Comparison of ENCODE assay signal across 11 cellular contexts in the genomic region with DNA sequence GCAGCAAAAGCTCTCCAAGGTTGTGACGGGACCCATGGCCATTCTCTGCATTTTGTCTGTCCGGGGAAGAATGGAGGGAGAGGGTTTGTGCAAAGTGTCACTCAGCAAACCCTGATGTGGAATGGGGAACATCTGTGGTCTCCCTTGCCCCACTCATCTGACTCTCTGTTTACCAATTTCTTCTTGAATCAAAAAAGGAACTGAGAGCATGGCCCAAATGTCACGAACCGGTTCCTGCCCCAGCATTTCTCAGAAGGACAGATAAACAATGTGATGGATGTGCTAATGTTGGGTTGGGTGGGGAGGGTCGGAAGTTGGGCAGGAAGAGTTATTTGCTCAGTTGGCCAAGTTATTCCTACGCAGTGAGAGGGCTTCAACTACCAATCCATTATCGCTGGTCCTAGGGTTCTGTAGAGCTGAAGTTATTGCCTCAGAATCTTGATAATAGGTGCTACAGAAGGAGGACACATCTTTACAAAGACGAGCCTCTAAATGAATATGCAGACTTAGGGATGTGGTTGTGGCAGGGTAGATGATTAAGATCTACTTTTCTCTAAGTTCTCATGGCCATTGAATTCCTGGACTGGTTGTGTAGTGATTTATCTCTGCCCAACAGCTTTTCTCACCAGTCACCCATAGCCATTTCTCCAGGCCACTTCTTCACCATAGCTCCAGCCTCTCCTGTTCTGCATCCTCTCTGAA. TPM values are rescaled to one million over a fixed set of nuclear protein-coding genes. Genes with fewer than 3 reads are reported as not detected.
DNase-seq lines count a peak whose midpoint lies in the region; ATAC-seq, FAIRE-seq and TF ChIP-seq lines count a peak whose summit lies in the region.
"Had no signal": no experiment of that assay in that cellular context is flagged by ENCODE, and none has a peak within 500 bp of the region (broad histone marks: within the 10 kb centered on the region; RNA-seq: fewer than 3 reads in every experiment).

No MANE protein-coding gene starts in this region.

- H3K4me1 Mint-ChIP-seq in dendritic cell treated with granulocyte-macrophage colony-stimulating factor and Interleukin-4, amounts not matched to agents 40 ng/mL and 50 ng/mL, for 4 days (ENCODE audit: low read depth) = peaks cover 65% of the 10 kb centered on the region

- peaks cover 13% of the 10 kb centered on the region for H3K27me3 ChIP-seq in neutrophil
- H3K27me3 ChIP-seq: ascending aorta had no signal

- ATAC-seq in HG03159 (IDR thresholded peaks at IDR 0.05; ENCODE audit: unreplicated experiment) (peak; percentile 27), HG02938 (IDR thresholded peaks at IDR 0.05; ENCODE audit: unreplicated experiment) (no peak)

- H3K36me3 Mint-ChIP-seq in dendritic cell treated with granulocyte-macrophage colony-stimulating factor and Interleukin-4, amounts not matched to agents 40 ng/mL and 50 ng/mL, for 4 days (ENCODE audit: low read depth) = no peaks in the 10 kb centered on the region

- H3K27ac Mint-ChIP-seq in dendritic cell treated with granulocyte-macrophage colony-stimulating factor and Interleukin-4, amounts not matched to agents 40 ng/mL and 50 ng/mL, for 4 days = peak overlapping the region; percentile 90

- FAIRE-seq in GM12891 (lab: Jason Lieb, UNC) = peak; percentile 90
- FAIRE-seq: kidney had no signal

- H3K9me3 ChIP-seq in neutrophil = no peaks in the 10 kb centered on the region
- H3K9me3 ChIP-seq: ascending aorta, SK-N-SH had no signal

- H3K36me3 ChIP-seq in neutrophil = no peaks in the 10 kb centered on the region
- H3K36me3 ChIP-seq: ascending aorta had no signal

- no peak overlapping the region for H3K4me3 ChIP-seq in neutrophil (ENCODE audit: low read depth in 1 of 2, low read length in 1 of 2)
- H3K4me3 ChIP-seq: ascending aorta had no signal

- peaks cover 13% of the 10 kb centered on the region for H3K27me3 Mint-ChIP-seq in dendritic cell treated with granulocyte-macrophage colony-stimulating factor and Interleukin-4, amounts not matched to agents 40 ng/mL and 50 ng/mL, for 4 days

- intact Hi-C loops in dendritic cell treated with granulocyte-macrophage colony-stimulating factor and Interleukin-4, amounts not matched to agents 40 ng/mL and 50 ng/mL, for 4 days (cut with micrococcal nuclease) = loop anchor here (5.0 to 10.0 kb wide), 5 partner anchors 55 to 365 kb away; no protein-coding TSS in a partner anchor

- peaks cover 32 to 33% of the 10 kb centered on the region in 2 experiments for H3K4me1 ChIP-seq in neutrophil (ENCODE audit: control insufficient read depth in 1 of 2, insufficient read depth in 1 of 2, low read depth in 1 of 2, low read length in 1 of 2)
- H3K4me1 ChIP-seq: ascending aorta had no signal

- TF ChIP-seq POLR2A in GM12891 (IDR thresholded peaks at IDR 0.05; ENCODE audit: low read depth, low read length) = no peak

- H3K4me3 Mint-ChIP-seq in dendritic cell treated with granulocyte-macrophage colony-stimulating factor and Interleukin-4, amounts not matched to agents 40 ng/mL and 50 ng/mL, for 4 days = no peak overlapping the region

- peak overlapping the region; percentile 37 for H3K27ac ChIP-seq in neutrophil
- H3K27ac ChIP-seq: ascending aorta had no signal

- DNase-seq in GM12891 (ENCODE audit: insufficient read length, low spot score) (no peak), NCI-H2029 (lab: John Stamatoyannopoulos, UW) (no peak), NCI-H1436 treated with DMSO at 0.1 percent for 48 hours (lab: John Stamatoyannopoulos, UW) (no peak), glomerular visceral epithelial cell (ENCODE audit: extremely low spot score) (no peak)
- DNase-seq: kidney, SK-N-SH had no signal

- TF ChIP-seq CTCF in neutrophil (IDR thresholded peaks at IDR 0.05) = no peak

- no peaks in the 10 kb centered on the region for H3K9me3 Mint-ChIP-seq in dendritic cell treated with granulocyte-macrophage colony-stimulating factor and Interleukin-4, amounts not matched to agents 40 ng/mL and 50 ng/mL, for 4 days

TF ChIP-seq in GM12891, 5 proteins besides CTCF, POLR2A, EP300 and RAD21:
- TF ChIP-seq SPI1 (IDR thresholded peaks at IDR 0.05; ENCODE audit: low read depth, low read length) (peak; percentile 97), PAX5 (IDR thresholded peaks at IDR 0.05; ENCODE audit: insufficient read depth, low read length, severe bottlenecking) (no peak), POU2F2 (IDR thresholded peaks at IDR 0.05; ENCODE audit: low read depth, low read length) (peak; percentile 45; the same call in 1 of the 2 replicates), TAF1 (IDR thresholded peaks at IDR 0.05; ENCODE audit: low read depth, low read length) (no peak), POLR2AphosphoS5 (IDR thresholded peaks at IDR 0.05; ENCODE audit: low read depth, low read length) (no peak)

RNA-seq across cellular contexts. Expression of a gene that starts 9.6 kb away (rescaled TPM):
- 26.0 TPM for polyA plus RNA-seq in GM12891 (2012; ENCODE audit: low read depth, missing spikeins)

RNA-seq across cellular contexts. Expression of a gene that starts 18.7 kb away (rescaled TPM):
- 4.9 TPM for polyA plus RNA-seq in GM12891 (2012; ENCODE audit: low read depth, missing spikeins)

RNA-seq across cellular contexts. Expression of a gene that starts 26.1 kb away (rescaled TPM):
- 8.3 TPM for polyA plus RNA-seq in GM12891 (2012; ENCODE audit: low read depth, missing spikeins)

RNA-seq across cellular contexts. Expression of a gene that starts 33.0 kb away (rescaled TPM):
- polyA plus RNA-seq in GM12891 (2012; ENCODE audit: low read depth, missing spikeins) = 115 TPM
